24 cellular contexts compared by ENCODE assay signal in the genomic region with DNA sequence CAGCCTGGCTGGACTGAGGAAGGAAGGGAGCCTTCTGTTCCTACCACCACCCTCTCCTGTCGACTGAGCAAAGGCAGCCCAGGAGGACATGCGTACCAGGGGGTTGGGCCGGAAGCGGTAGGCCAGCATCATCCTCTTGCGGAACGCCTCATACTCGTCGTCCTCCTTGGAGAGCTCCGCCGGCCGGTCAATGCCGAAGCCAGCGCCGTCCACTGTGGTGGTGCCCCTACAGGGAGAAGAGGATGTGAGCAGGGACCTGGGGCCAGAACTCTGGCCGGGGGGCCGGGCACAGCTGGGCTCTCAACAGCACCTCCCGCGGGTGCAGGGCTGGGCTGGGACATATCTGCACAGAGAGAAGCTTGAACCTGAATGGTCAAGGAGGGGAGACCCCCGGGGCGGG. TPM values are rescaled to one million over a fixed set of nuclear protein-coding genes. Genes with fewer than 3 reads are reported as not detected.
"Had no signal": no experiment of that assay in that cellular context is flagged by ENCODE, and none has a peak within 500 bp of the region (broad histone marks: within the 10 kb centered on the region; RNA-seq: fewer than 3 reads in every experiment).

No MANE protein-coding gene starts in this region.

- H3K27ac ChIP-seq: breast epithelium, lower lobe of right lung, tibial artery had no signal

- H3K4me1 ChIP-seq: breast epithelium had no signal

- H3K4me3 Mint-ChIP-seq: activated CD4-positive, alpha-beta T cell treated with anti-CD3 and anti-CD28 coated beads, Interleukin-2, amount 10 ng/mL, durations not matched to agents 7 days and 5 days; activated CD8-positive, alpha-beta T cell treated with anti-CD3 and anti-CD28 coated beads, Interleukin-2, amount 10 ng/mL, durations not matched to agents 7 days and 5 days; activated naive CD4-positive, alpha-beta T cell treated with anti-CD3 and anti-CD28 coated beads for 36 hours; activated T-cell treated with anti-CD3 and anti-CD28 coated beads, Interleukin-2, amount 50 U/mL, for 24 hours; dendritic cell treated with granulocyte-macrophage colony-stimulating factor and Interleukin-4, amounts not matched to agents 40 ng/mL and 50 ng/mL, for 4 days; nephron progenitor cell; T-cell had no signal

- H3K27me3 ChIP-seq: breast epithelium, uterus had no signal

- H3K27ac Mint-ChIP-seq: activated CD8-positive, alpha-beta T cell treated with anti-CD3 and anti-CD28 coated beads, Interleukin-2, amount 10 ng/mL, durations not matched to agents 7 days and 5 days; activated naive CD4-positive, alpha-beta T cell treated with anti-CD3 and anti-CD28 coated beads for 36 hours; activated T-cell treated with anti-CD3 and anti-CD28 coated beads, Interleukin-2, amount 50 U/mL, for 24 hours; dendritic cell treated with granulocyte-macrophage colony-stimulating factor and Interleukin-4, amounts not matched to agents 40 ng/mL and 50 ng/mL, for 4 days; nephron progenitor cell; T-cell had no signal

- ATAC-seq: activated CD4-positive, CD25-positive, alpha-beta regulatory T cell treated with anti-CD3 and anti-CD28 coated beads, Interleukin-2, amount 50 U/mL, for 24 hours; activated CD8-positive, alpha-beta T cell treated with anti-CD3 and anti-CD28 coated beads, Interleukin-2, amount 10 ng/mL, durations not matched to agents 7 days and 5 days; lower lobe of right lung; stimulated activated naive CD8-positive, alpha-beta T cell treated with anti-CD3 and anti-CD28 coated beads, Interleukin-15, Interleukin-2, amounts not matched to agents 100 U/mL and 50 U/mL, for 24 hours; T-cell had no signal

- H3K9me3 ChIP-seq: breast epithelium, lower lobe of right lung, tibial artery, uterus had no signal

- H3K36me3 ChIP-seq: uterus had no signal

- DNase-seq: activated CD4-positive, alpha-beta T cell treated with anti-CD3 and anti-CD28 coated beads, Interleukin-2, amount 10 ng/mL, durations not matched to agents 7 days and 5 days; activated CD8-positive, alpha-beta T cell treated with anti-CD3 and anti-CD28 coated beads, Interleukin-2, amount 10 ng/mL, durations not matched to agents 7 days and 5 days; activated naive CD4-positive, alpha-beta T cell treated with anti-CD3 and anti-CD28 coated beads for 36 hours; activated T-cell treated with anti-CD3 and anti-CD28 coated beads, Interleukin-2, amount 50 U/mL, for 24 hours; anterior cingulate cortex; effector CD8-positive, alpha-beta T cell; hippocampal formation; lower lobe of right lung; midbrain; nephron progenitor cell; nucleus accumbens; retina; stimulated activated naive CD8-positive, alpha-beta T cell treated with anti-CD3 and anti-CD28 coated beads, Interleukin-15, Interleukin-2, amounts not matched to agents 100 U/mL and 50 U/mL, for 24 hours; substantia nigra; T-cell; T-helper 9 cell; tibial artery; uterus had no signal

- H3K9me3 Mint-ChIP-seq: activated CD4-positive, alpha-beta T cell treated with anti-CD3 and anti-CD28 coated beads, Interleukin-2, amount 10 ng/mL, durations not matched to agents 7 days and 5 days; activated naive CD4-positive, alpha-beta T cell treated with anti-CD3 and anti-CD28 coated beads for 36 hours; activated T-cell treated with anti-CD3 and anti-CD28 coated beads, Interleukin-2, amount 50 U/mL, for 24 hours; dendritic cell treated with granulocyte-macrophage colony-stimulating factor and Interleukin-4, amounts not matched to agents 40 ng/mL and 50 ng/mL, for 4 days; nephron progenitor cell; T-cell had no signal

- FAIRE-seq: keratinocyte had no signal

- H3K4me3 ChIP-seq: breast epithelium, lower lobe of right lung, tibial artery, uterus had no signal

RNA-seq across cellular contexts. Expression of a gene that starts 3.8 kb away (rescaled TPM):
- total RNA-seq: activated CD4-positive, alpha-beta T cell treated with anti-CD3 and anti-CD28 coated beads, Interleukin-2, amount 10 ng/mL, durations not matched to agents 7 days and 5 days; activated CD8-positive, alpha-beta T cell treated with anti-CD3 and anti-CD28 coated beads, Interleukin-2, amount 10 ng/mL, durations not matched to agents 7 days and 5 days; activated naive CD4-positive, alpha-beta T cell treated with anti-CD3 and anti-CD28 coated beads for 36 hours; cerebellum; glomerular endothelial cell; T-cell had no signal
- polyA plus RNA-seq: keratinocyte had no signal
